14 cellular contexts compared by ENCODE assay signal in genomic region chr3:171690291-171690690, GRCh38.
A peak's percentile ranks its signal among the peaks of the same experiment; 100 is the strongest.
DNase-seq lines count a peak whose midpoint lies in the region; ATAC-seq, FAIRE-seq and TF ChIP-seq lines count a peak whose summit lies in the region.
"Had no signal": no experiment of that assay in that cellular context is flagged by ENCODE, and none has a peak within 500 bp of the region (broad histone marks: within the 10 kb centered on the region; RNA-seq: fewer than 3 reads in every experiment).

No MANE protein-coding gene starts in this region.

- H3K27me3 ChIP-seq in GM06990 (replicated peaks; ENCODE audit: control insufficient read depth, insufficient read depth, low read length): no peaks in the 10 kb centered on the region

- no peaks in the 10 kb centered on the region for H3K36me3 ChIP-seq in GM06990 (ENCODE audit: control insufficient read depth, insufficient read depth, low read length)

- TF ChIP-seq CTCF in GM06990 (IDR thresholded peaks at IDR 0.05; ENCODE audit: insufficient read depth, low read length, poor library complexity, severe bottlenecking) (no peak), GM20000 (IDR thresholded peaks at IDR 0.05; ENCODE audit: extremely low read depth, missing control alignments) (no peak)

- H3K4me3 Mint-ChIP-seq in dendritic cell treated with granulocyte-macrophage colony-stimulating factor and Interleukin-4, amounts not matched to agents 40 ng/mL and 50 ng/mL, for 4 days: peak overlapping the region; percentile 14
- H3K4me3 Mint-ChIP-seq: activated T-helper 1 cell treated with anti-CD3 and anti-CD28 coated beads, Interleukin-12 subunit alpha, Interleukin-12 subunit beta, Interleukin-2, Interleukin-4 antibody, amounts not matched to agents 30 ng/mL and 10 ng/mL and 1 ng/mL, durations not matched to agents 14 hours and 24 hours and 36 hours had no signal

- H3K27ac Mint-ChIP-seq in dendritic cell treated with granulocyte-macrophage colony-stimulating factor and Interleukin-4, amounts not matched to agents 40 ng/mL and 50 ng/mL, for 4 days: peak overlapping the region; percentile 23
- H3K27ac Mint-ChIP-seq: activated T-helper 1 cell treated with anti-CD3 and anti-CD28 coated beads, Interleukin-12 subunit alpha, Interleukin-12 subunit beta, Interleukin-2, Interleukin-4 antibody, amounts not matched to agents 30 ng/mL and 10 ng/mL and 1 ng/mL, durations not matched to agents 14 hours and 24 hours and 36 hours had no signal

- FAIRE-seq in HTR-8/SVneo (lab: Jason Lieb, UNC): no peak
- FAIRE-seq: keratinocyte had no signal

- H3K4me3 ChIP-seq in GM06990 (replicated peaks; ENCODE audit: low read depth, low read length): peak overlapping the region; percentile 25; the same call in 1 of the 2 replicates

- H3K36me3 Mint-ChIP-seq in dendritic cell treated with granulocyte-macrophage colony-stimulating factor and Interleukin-4, amounts not matched to agents 40 ng/mL and 50 ng/mL, for 4 days (ENCODE audit: low read depth): peaks cover 42% of the 10 kb centered on the region

- no peaks in the 10 kb centered on the region for H3K27me3 Mint-ChIP-seq in dendritic cell treated with granulocyte-macrophage colony-stimulating factor and Interleukin-4, amounts not matched to agents 40 ng/mL and 50 ng/mL, for 4 days

- peaks cover 14% of the 10 kb centered on the region for H3K4me1 Mint-ChIP-seq in dendritic cell treated with granulocyte-macrophage colony-stimulating factor and Interleukin-4, amounts not matched to agents 40 ng/mL and 50 ng/mL, for 4 days (ENCODE audit: low read depth)

- intact Hi-C loops in dendritic cell treated with granulocyte-macrophage colony-stimulating factor and Interleukin-4, amounts not matched to agents 40 ng/mL and 50 ng/mL, for 4 days (cut with micrococcal nuclease): no loop called here

- no peak for ATAC-seq in HG03442 (IDR thresholded peaks at IDR 0.05; ENCODE audit: unreplicated experiment)
- ATAC-seq: esophagus mucosa had no signal

- no peak for DNase-seq in GM06990 (ENCODE audit: extremely low read depth, insufficient read length)
- peak; percentile 12 for DNase-seq in GM20000 (ENCODE audit: low spot score)
- DNase-seq in NOMO-1 (lab: John Stamatoyannopoulos, UW; ENCODE audit: unreplicated experiment in 2 of 2): peak; percentile 30 to 94
- DNase-seq in NCI-H774 (lab: John Stamatoyannopoulos, UW): no peak
- DNase-seq in HTR-8/SVneo (ENCODE audit: insufficient read length, low spot score): no peak
- no peak for DNase-seq in T1000 (lab: John Stamatoyannopoulos, UW)
- DNase-seq: DMS53, head of caudate nucleus, NCI-H446 treated with DMSO at 0.1 percent for 48 hours had no signal

- H3K9me3 Mint-ChIP-seq in dendritic cell treated with granulocyte-macrophage colony-stimulating factor and Interleukin-4, amounts not matched to agents 40 ng/mL and 50 ng/mL, for 4 days: no peaks in the 10 kb centered on the region
- H3K9me3 Mint-ChIP-seq: activated T-helper 1 cell treated with anti-CD3 and anti-CD28 coated beads, Interleukin-12 subunit alpha, Interleukin-12 subunit beta, Interleukin-2, Interleukin-4 antibody, amounts not matched to agents 30 ng/mL and 10 ng/mL and 1 ng/mL, durations not matched to agents 14 hours and 24 hours and 36 hours had no signal

Comparison
In these comparisons a context has a peak if more than half of its experiments do, and no peak if none do; other contexts are left out.
1. DNase-seq: peak in GM20000 (single experiment) and NOMO-1 (2 of 2); none in GM06990 (single experiment), NCI-H774 (single experiment), HTR-8/SVneo (single experiment) and T1000 (single experiment).